In the genomic region with DNA sequence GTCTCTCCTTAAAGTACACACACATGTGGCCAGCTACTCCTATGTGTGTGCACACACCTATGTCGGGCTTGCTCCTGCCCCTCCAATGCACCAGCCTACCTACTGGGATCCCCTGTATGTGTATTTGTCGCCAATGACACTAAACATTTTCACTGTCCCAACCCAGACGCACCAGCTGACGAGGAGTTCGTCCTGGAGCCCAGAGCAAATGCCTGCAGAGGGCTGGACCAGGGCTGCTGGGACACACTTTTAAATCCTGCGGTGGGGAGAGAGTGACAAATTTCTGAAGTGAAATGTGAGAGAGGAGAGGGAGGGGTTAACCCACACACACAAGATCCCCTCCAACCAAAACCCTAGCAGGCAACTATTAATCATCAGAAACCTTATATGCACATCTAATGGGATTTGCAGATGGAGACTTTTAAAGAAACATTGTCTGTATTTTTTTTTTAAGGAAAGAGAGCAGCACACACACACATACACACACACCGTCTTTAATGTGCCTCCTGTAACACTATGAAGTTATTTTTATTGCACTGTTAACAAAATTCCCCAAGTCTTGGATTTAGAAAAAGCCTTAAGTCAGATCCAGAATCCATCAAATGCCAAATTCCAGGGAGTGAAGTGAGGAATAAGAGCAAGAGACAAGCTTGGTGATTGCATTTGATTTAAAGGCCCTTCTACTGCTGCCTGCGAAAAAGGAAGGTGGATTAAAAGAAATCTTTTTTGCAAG, we compare ENCODE assay signal across 9 cellular contexts. TPM values are rescaled to one million over a fixed set of nuclear protein-coding genes. Genes with fewer than 3 reads are reported as not detected.
DNase-seq lines count a peak whose midpoint lies in the region; ATAC-seq and TF ChIP-seq lines count a peak whose summit lies in the region.
"Had no signal": no experiment of that assay in that cellular context is flagged by ENCODE, and none has a peak within 500 bp of the region (broad histone marks: within the 10 kb centered on the region; RNA-seq: fewer than 3 reads in every experiment).

Gene MEOX1 (minus strand): TSS at position 224 of the 733 bp plus-strand sequence. CDS start 388 bp downstream, outside the sequence.

- H3K4me3 Mint-ChIP-seq in activated CD4-positive, alpha-beta T cell treated with anti-CD3 and anti-CD28 coated beads for 36 hours: peak within 1 kb of the TSS; percentile 14
- H3K4me3 Mint-ChIP-seq in activated T-helper 1 cell treated with anti-CD3 and anti-CD28 coated beads, Interleukin-12 subunit alpha, Interleukin-12 subunit beta, Interleukin-2, Interleukin-4 antibody, amounts not matched to agents 30 ng/mL and 10 ng/mL and 1 ng/mL, durations not matched to agents 14 hours and 24 hours and 36 hours: no peak within 1 kb of the TSS
- peak within 1 kb of the TSS; percentile 46 for H3K4me3 Mint-ChIP-seq in stimulated activated naive CD8-positive, alpha-beta T cell treated with anti-CD3 and anti-CD28 coated beads, Interleukin-15, Interleukin-2, amounts not matched to agents 100 ng/mL and 50 ng/mL, for 24 hours
- H3K4me3 Mint-ChIP-seq in glutamatergic neuron (ENCODE audit: unreplicated experiment): no peak within 1 kb of the TSS

- H3K4me1 ChIP-seq in heart right ventricle: peaks cover 16 to 89% (median 50%) of the 10 kb centered on the region in 9 donors

- no peaks in the 10 kb centered on the region for H3K9me3 ChIP-seq in heart right ventricle

- H3K4me3 ChIP-seq in heart right ventricle: peak within 1 kb of the TSS; percentile 14 to 76 (median 52)

- H3K27ac ChIP-seq in heart right ventricle: peak within 1 kb of the TSS; percentile 30 to 98 (median 85)
- H3K27ac ChIP-seq: C4-2B had no signal

- peaks cover 6% of the 10 kb centered on the region for H3K27me3 Mint-ChIP-seq in activated CD4-positive, alpha-beta T cell treated with anti-CD3 and anti-CD28 coated beads for 36 hours
- peaks cover 12% of the 10 kb centered on the region for H3K27me3 Mint-ChIP-seq in activated T-helper 1 cell treated with anti-CD3 and anti-CD28 coated beads, Interleukin-12 subunit alpha, Interleukin-12 subunit beta, Interleukin-2, Interleukin-4 antibody, amounts not matched to agents 30 ng/mL and 10 ng/mL and 1 ng/mL, durations not matched to agents 14 hours and 24 hours and 36 hours (ENCODE audit: insufficient read depth)
- H3K27me3 Mint-ChIP-seq in stimulated activated naive CD8-positive, alpha-beta T cell treated with anti-CD3 and anti-CD28 coated beads, Interleukin-15, Interleukin-2, amounts not matched to agents 100 ng/mL and 50 ng/mL, for 24 hours: peaks cover 7% of the 10 kb centered on the region
- H3K27me3 Mint-ChIP-seq in glutamatergic neuron (ENCODE audit: unreplicated experiment): no peaks in the 10 kb centered on the region

- H3K27me3 ChIP-seq in heart right ventricle: no peaks in the 10 kb centered on the region

- CTCF ChIA-PET in activated CD4-positive, alpha-beta T cell treated with anti-CD3 and anti-CD28 coated beads for 36 hours (lab: Charles Lee): interaction anchor here (0.6 to 0.7 kb wide), 2 partner anchors 11 to 57 kb away, joined by 3 read pairs; no protein-coding TSS in a partner anchor

- H3K27ac Mint-ChIP-seq in activated CD4-positive, alpha-beta T cell treated with anti-CD3 and anti-CD28 coated beads for 36 hours: peak within 1 kb of the TSS; percentile 51
- H3K27ac Mint-ChIP-seq in activated T-helper 1 cell treated with anti-CD3 and anti-CD28 coated beads, Interleukin-12 subunit alpha, Interleukin-12 subunit beta, Interleukin-2, Interleukin-4 antibody, amounts not matched to agents 30 ng/mL and 10 ng/mL and 1 ng/mL, durations not matched to agents 14 hours and 24 hours and 36 hours: peak within 1 kb of the TSS; percentile 6
- peak within 1 kb of the TSS; percentile 42 for H3K27ac Mint-ChIP-seq in stimulated activated naive CD8-positive, alpha-beta T cell treated with anti-CD3 and anti-CD28 coated beads, Interleukin-15, Interleukin-2, amounts not matched to agents 100 ng/mL and 50 ng/mL, for 24 hours
- no peak within 1 kb of the TSS for H3K27ac Mint-ChIP-seq in glutamatergic neuron (ENCODE audit: unreplicated experiment)

- intact Hi-C loops in activated CD4-positive, alpha-beta T cell treated with anti-CD3 and anti-CD28 coated beads for 36 hours (cut with DNase I, micrococcal nuclease): loop anchor here (1.0 to 2.0 kb wide), 3 partner anchors 53 to 116 kb away; partner anchors contain the start of gene ETV4 (in 1 of the 2)
- intact Hi-C loops in activated T-helper 1 cell treated with anti-CD3 and anti-CD28 coated beads, Interleukin-12 subunit alpha, Interleukin-12 subunit beta, Interleukin-2, Interleukin-4 antibody, amounts not matched to agents 30 ng/mL and 10 ng/mL and 1 ng/mL, durations not matched to agents 14 hours and 24 hours and 36 hours (cut with micrococcal nuclease): no loop called here
- intact Hi-C loops in heart right ventricle (cut with DNase I): no loop called here

- no peaks in the 10 kb centered on the region for H3K36me3 Mint-ChIP-seq in activated CD4-positive, alpha-beta T cell treated with anti-CD3 and anti-CD28 coated beads for 36 hours (ENCODE audit: low read depth)
- H3K36me3 Mint-ChIP-seq in activated T-helper 1 cell treated with anti-CD3 and anti-CD28 coated beads, Interleukin-12 subunit alpha, Interleukin-12 subunit beta, Interleukin-2, Interleukin-4 antibody, amounts not matched to agents 30 ng/mL and 10 ng/mL and 1 ng/mL, durations not matched to agents 14 hours and 24 hours and 36 hours (ENCODE audit: low read depth): no peaks in the 10 kb centered on the region
- no peaks in the 10 kb centered on the region for H3K36me3 Mint-ChIP-seq in stimulated activated naive CD8-positive, alpha-beta T cell treated with anti-CD3 and anti-CD28 coated beads, Interleukin-15, Interleukin-2, amounts not matched to agents 100 ng/mL and 50 ng/mL, for 24 hours (ENCODE audit: low read depth)
- H3K36me3 Mint-ChIP-seq in glutamatergic neuron (ENCODE audit: unreplicated experiment): no peaks in the 10 kb centered on the region

- POLR2A ChIA-PET in activated CD4-positive, alpha-beta T cell treated with anti-CD3 and anti-CD28 coated beads for 36 hours (lab: Charles Lee): no interaction called here

- peak; percentile 63 for DNase-seq in activated CD4-positive, alpha-beta T cell treated with anti-CD3 and anti-CD28 coated beads for 36 hours
- no peak for DNase-seq in activated CD4-positive, alpha-beta T cell treated with anti-CD3 and anti-CD28 coated beads, Interleukin-2, amount 50 U/mL, for 4 hours
- no peak for DNase-seq in activated T-helper 1 cell treated with anti-CD3 and anti-CD28 coated beads, Interleukin-12 subunit alpha, Interleukin-12 subunit beta, Interleukin-2, Interleukin-4 antibody, amounts not matched to agents 30 ng/mL and 10 ng/mL and 1 ng/mL, durations not matched to agents 14 hours and 24 hours and 36 hours (ENCODE audit: low spot score)
- DNase-seq in heart right ventricle (peak in 1 of 2 donors; percentile 56), glutamatergic neuron (no peak)

- no peaks in the 10 kb centered on the region for H3K9me3 Mint-ChIP-seq in activated CD4-positive, alpha-beta T cell treated with anti-CD3 and anti-CD28 coated beads for 36 hours (ENCODE audit: low read depth)
- H3K9me3 Mint-ChIP-seq in activated T-helper 1 cell treated with anti-CD3 and anti-CD28 coated beads, Interleukin-12 subunit alpha, Interleukin-12 subunit beta, Interleukin-2, Interleukin-4 antibody, amounts not matched to agents 30 ng/mL and 10 ng/mL and 1 ng/mL, durations not matched to agents 14 hours and 24 hours and 36 hours: no peaks in the 10 kb centered on the region
- H3K9me3 Mint-ChIP-seq in stimulated activated naive CD8-positive, alpha-beta T cell treated with anti-CD3 and anti-CD28 coated beads, Interleukin-15, Interleukin-2, amounts not matched to agents 100 ng/mL and 50 ng/mL, for 24 hours: no peaks in the 10 kb centered on the region
- H3K9me3 Mint-ChIP-seq in glutamatergic neuron (ENCODE audit: unreplicated experiment): no peaks in the 10 kb centered on the region

- no peak for TF ChIP-seq CTCF in heart right ventricle (IDR thresholded peaks at IDR 0.05)
- no peak for TF ChIP-seq CTCF in glutamatergic neuron (IDR thresholded peaks at IDR 0.05; ENCODE audit: partially characterized antibody, unreplicated experiment)

- peak; percentile 89 for ATAC-seq in activated CD4-positive, alpha-beta T cell treated with anti-CD3 and anti-CD28 coated beads for 36 hours
- ATAC-seq in heart right ventricle: peak in 7 of 8 donors; percentile 40 to 71 (median 48)
- ATAC-seq in GM18505 (IDR thresholded peaks at IDR 0.05; ENCODE audit: unreplicated experiment): no peak
- ATAC-seq in HG02763 (IDR thresholded peaks at IDR 0.05; ENCODE audit: unreplicated experiment): no peak

- no peaks in the 10 kb centered on the region for H3K36me3 ChIP-seq in heart right ventricle

- H3K4me1 Mint-ChIP-seq in activated CD4-positive, alpha-beta T cell treated with anti-CD3 and anti-CD28 coated beads for 36 hours: peaks cover 30% of the 10 kb centered on the region
- peaks cover 16% of the 10 kb centered on the region for H3K4me1 Mint-ChIP-seq in activated T-helper 1 cell treated with anti-CD3 and anti-CD28 coated beads, Interleukin-12 subunit alpha, Interleukin-12 subunit beta, Interleukin-2, Interleukin-4 antibody, amounts not matched to agents 30 ng/mL and 10 ng/mL and 1 ng/mL, durations not matched to agents 14 hours and 24 hours and 36 hours (ENCODE audit: low read depth)
- H3K4me1 Mint-ChIP-seq in stimulated activated naive CD8-positive, alpha-beta T cell treated with anti-CD3 and anti-CD28 coated beads, Interleukin-15, Interleukin-2, amounts not matched to agents 100 ng/mL and 50 ng/mL, for 24 hours (ENCODE audit: low read depth): peaks cover 26% of the 10 kb centered on the region
- peaks cover 5% of the 10 kb centered on the region for H3K4me1 Mint-ChIP-seq in glutamatergic neuron (ENCODE audit: low read depth, unreplicated experiment)

- 35 to 36% methylated on average over 8 of the region's 8 CpGs for WGBS in heart right ventricle, 2 donors

- TF ChIP-seq POLR2A in GM18505 (IDR thresholded peaks at IDR 0.05; ENCODE audit: borderline replicate concordance, extremely low read depth, insufficient read depth, insufficient read length): no peak

RNA-seq across cellular contexts. Expression of gene MEOX1, which starts in this region (rescaled TPM):
- under 1 TPM; 0.34 to 0.65 TPM for total RNA-seq in activated CD4-positive, alpha-beta T cell treated with anti-CD3 and anti-CD28 coated beads for 36 hours
- total RNA-seq in activated T-helper 1 cell treated with anti-CD3 and anti-CD28 coated beads, Interleukin-12 subunit alpha, Interleukin-12 subunit beta, Interleukin-2, Interleukin-4 antibody, amounts not matched to agents 30 ng/mL and 10 ng/mL and 1 ng/mL, durations not matched to agents 14 hours and 24 hours and 36 hours: 0.10 TPM in 1 of 2 replicates, not detected in the other
- total RNA-seq in heart right ventricle (10 to 100 TPM in 8 of 10 donors, 1 to 10 TPM in 2; 6.4 to 20.7 (median 12.3) TPM), glutamatergic neuron (ENCODE audit: unreplicated experiment) (not detected)
- polyA plus RNA-seq in heart right ventricle: 10 to 100 TPM; 17.0 to 25.3 TPM

Comparison
In these comparisons a context has a peak if more than half of its experiments do, and no peak if none do; other contexts are left out.
1. Peak in DNase-seq and ATAC-seq in activated CD4-positive, alpha-beta T cell treated with anti-CD3 and anti-CD28 coated beads for 36 hours; RNA of the gene not detected or under 1 TPM.
2. ATAC-seq: peak in heart right ventricle (7 of 8); none in GM18505 (single experiment) and HG02763 (single experiment).
3. H3K4me3 Mint-ChIP-seq: peak in activated CD4-positive, alpha-beta T cell treated with anti-CD3 and anti-CD28 coated beads for 36 hours (single experiment) and stimulated activated naive CD8-positive, alpha-beta T cell treated with anti-CD3 and anti-CD28 coated beads, Interleukin-15, Interleukin-2, amounts not matched to agents 100 ng/mL and 50 ng/mL, for 24 hours (single experiment); none in activated T-helper 1 cell treated with anti-CD3 and anti-CD28 coated beads, Interleukin-12 subunit alpha, Interleukin-12 subunit beta, Interleukin-2, Interleukin-4 antibody, amounts not matched to agents 30 ng/mL and 10 ng/mL and 1 ng/mL, durations not matched to agents 14 hours and 24 hours and 36 hours (single experiment) and glutamatergic neuron (single experiment).
4. intact Hi-C loops: an anchor here in activated CD4-positive, alpha-beta T cell treated with anti-CD3 and anti-CD28 coated beads for 36 hours (1.0 to 2.0 kb wide); none called in activated T-helper 1 cell treated with anti-CD3 and anti-CD28 coated beads, Interleukin-12 subunit alpha, Interleukin-12 subunit beta, Interleukin-2, Interleukin-4 antibody, amounts not matched to agents 30 ng/mL and 10 ng/mL and 1 ng/mL, durations not matched to agents 14 hours and 24 hours and 36 hours and heart right ventricle.